In the genomic region with DNA sequence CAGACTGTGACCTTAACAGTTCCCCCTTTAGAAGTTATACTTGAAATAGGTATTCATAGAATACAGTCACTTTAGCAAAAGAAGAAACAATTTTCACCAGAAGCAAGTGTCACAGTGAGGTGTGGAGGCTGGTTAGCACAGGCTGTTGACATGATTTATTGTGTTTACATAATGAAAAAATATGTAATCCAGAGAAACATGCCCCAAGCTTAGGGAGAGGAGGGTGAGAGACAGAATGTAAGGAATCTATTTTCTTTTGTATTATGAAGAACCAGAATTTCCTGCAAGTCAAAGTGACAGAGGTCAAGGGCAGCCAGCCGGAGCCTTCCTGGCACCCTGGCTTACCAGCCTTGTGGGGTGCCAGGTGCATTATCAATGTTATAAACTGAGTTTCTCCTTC, we compare ENCODE assay signal across 23 cellular contexts. TPM values are rescaled to one million over a fixed set of nuclear protein-coding genes. Genes with fewer than 3 reads are reported as not detected.
A peak's percentile ranks its signal among the peaks of the same experiment; 100 is the strongest.
DNase-seq lines count a peak whose midpoint lies in the region; ATAC-seq and FAIRE-seq lines count a peak whose summit lies in the region.
"Had no signal": no experiment of that assay in that cellular context is flagged by ENCODE, and none has a peak within 500 bp of the region (broad histone marks: within the 10 kb centered on the region; RNA-seq: fewer than 3 reads in every experiment).

No MANE protein-coding gene starts in this region.

- peaks cover 15% of the 10 kb centered on the region for H3K36me3 Mint-ChIP-seq in stimulated activated memory B cell treated with anti-CD40 and anti-IgM and Interleukin-4, amounts not matched to agents 10 μg/mL and 1 μg/mL and 100 μg/mL, for 72 hours
- H3K36me3 Mint-ChIP-seq in activated T-cell treated with anti-CD3 and anti-CD28 coated beads, Interleukin-2, amount 50 U/mL, for 24 hours (ENCODE audit: low read depth), result no peaks in the 10 kb centered on the region

- FAIRE-seq in HTR-8/SVneo (lab: Jason Lieb, UNC), result peak; percentile 73
- FAIRE-seq: G401.6, H54 had no signal

- ATAC-seq in esophagus mucosa, result peak; percentile 55
- no peak for ATAC-seq in stimulated activated memory B cell treated with anti-CD40 and anti-IgM and Interleukin-4, amounts not matched to agents 10 μg/mL and 1 μg/mL and 100 μg/mL, for 72 hours
- ATAC-seq in GM21619 (IDR thresholded peaks at IDR 0.05; ENCODE audit: unreplicated experiment), result no peak
- ATAC-seq in GM21723 (IDR thresholded peaks at IDR 0.05; ENCODE audit: unreplicated experiment), result no peak
- ATAC-seq: SK-N-SH treated with all-trans-retinoic acid at 6 μM for 48 hours had no signal

- H3K9me3 Mint-ChIP-seq in stimulated activated memory B cell treated with anti-CD40 and anti-IgM and Interleukin-4, amounts not matched to agents 10 μg/mL and 1 μg/mL and 100 μg/mL, for 72 hours, result no peaks in the 10 kb centered on the region
- H3K9me3 Mint-ChIP-seq in activated T-cell treated with anti-CD3 and anti-CD28 coated beads, Interleukin-2, amount 50 U/mL, for 24 hours, result no peaks in the 10 kb centered on the region
- H3K9me3 Mint-ChIP-seq: CD4-positive, alpha-beta memory T cell had no signal

- no peaks in the 10 kb centered on the region for H3K27me3 Mint-ChIP-seq in stimulated activated memory B cell treated with anti-CD40 and anti-IgM and Interleukin-4, amounts not matched to agents 10 μg/mL and 1 μg/mL and 100 μg/mL, for 72 hours
- peaks cover 12% of the 10 kb centered on the region for H3K27me3 Mint-ChIP-seq in activated T-cell treated with anti-CD3 and anti-CD28 coated beads, Interleukin-2, amount 50 U/mL, for 24 hours
- H3K27me3 Mint-ChIP-seq: CD4-positive, alpha-beta memory T cell had no signal

- peaks cover 37% of the 10 kb centered on the region for H3K4me1 Mint-ChIP-seq in stimulated activated memory B cell treated with anti-CD40 and anti-IgM and Interleukin-4, amounts not matched to agents 10 μg/mL and 1 μg/mL and 100 μg/mL, for 72 hours
- peaks cover 14% of the 10 kb centered on the region for H3K4me1 Mint-ChIP-seq in activated T-cell treated with anti-CD3 and anti-CD28 coated beads, Interleukin-2, amount 50 U/mL, for 24 hours (ENCODE audit: low read depth)

- DNase-seq in SIG-M5 treated with dmso at 0.1 percent for 504 hours (lab: John Stamatoyannopoulos, UW; ENCODE audit: unreplicated experiment) (peak; percentile 16), SIG-M5 (lab: John Stamatoyannopoulos, UW) (no peak), HTR-8/SVneo (ENCODE audit: insufficient read length, low spot score) (peak; percentile 28)
- DNase-seq in activated T-cell treated with anti-CD3 and anti-CD28 coated beads, Interleukin-2, amount 50 U/mL, for 24 hours, result no peak
- DNase-seq: ACHN; Caco-2; CD4-positive, alpha-beta memory T cell; DMS 273 treated with DMSO at 0.1 percent for 48 hours; HFFc6; NCI-H1092 treated with DMSO at 0.1 percent for 48 hours; NCI-H146; NCI-H2029; NCI-H2227 treated with DMSO at 0.1 percent for 48 hours; NCI-H510A treated with DMSO at 0.1 percent for 48 hours; NCI-H748 treated with DMSO at 0.1 percent for 48 hours; SHP77 treated with DMSO at 0.1 percent for 48 hours had no signal

- peak overlapping the region; percentile 57 for H3K27ac Mint-ChIP-seq in stimulated activated memory B cell treated with anti-CD40 and anti-IgM and Interleukin-4, amounts not matched to agents 10 μg/mL and 1 μg/mL and 100 μg/mL, for 72 hours
- no peak overlapping the region for H3K27ac Mint-ChIP-seq in activated T-cell treated with anti-CD3 and anti-CD28 coated beads, Interleukin-2, amount 50 U/mL, for 24 hours
- H3K27ac Mint-ChIP-seq: HFFc6 had no signal

- no peak overlapping the region for H3K4me3 Mint-ChIP-seq in stimulated activated memory B cell treated with anti-CD40 and anti-IgM and Interleukin-4, amounts not matched to agents 10 μg/mL and 1 μg/mL and 100 μg/mL, for 72 hours
- no peak overlapping the region for H3K4me3 Mint-ChIP-seq in activated T-cell treated with anti-CD3 and anti-CD28 coated beads, Interleukin-2, amount 50 U/mL, for 24 hours
- H3K4me3 Mint-ChIP-seq: HFFc6 had no signal

RNA-seq across cellular contexts. Expression of a gene that starts 4.0 kb away (rescaled TPM):
- total RNA-seq in esophagus mucosa, result 0.80 TPM

Comparison
In these comparisons a context has a peak if more than half of its experiments do, and no peak if none do; other contexts are left out.
1. DNase-seq: peak in SIG-M5 treated with dmso at 0.1 percent for 504 hours (single experiment) and HTR-8/SVneo (single experiment); none in SIG-M5 (single experiment) and activated T-cell treated with anti-CD3 and anti-CD28 coated beads, Interleukin-2, amount 50 U/mL, for 24 hours (single experiment).